ENCODE assay signal across 1 cellular context in genomic region chr1:149390173-149390926, GRCh38.
A peak's percentile ranks its signal among the peaks of the same experiment; 100 is the strongest.
TF ChIP-seq lines count a peak whose summit lies in the region.
"Not testable (repeated sequence)": the region's sequence is repeated elsewhere in the genome, so short reads cannot be mapped to it uniquely, and the experiment has no call there.

No MANE protein-coding gene starts in this region.

TF ChIP-seq in HepG2, 621 proteins besides CTCF, POLR2A, EP300 and RAD21 (continued from another document):
- TF ChIP-seq, protein P1, sequence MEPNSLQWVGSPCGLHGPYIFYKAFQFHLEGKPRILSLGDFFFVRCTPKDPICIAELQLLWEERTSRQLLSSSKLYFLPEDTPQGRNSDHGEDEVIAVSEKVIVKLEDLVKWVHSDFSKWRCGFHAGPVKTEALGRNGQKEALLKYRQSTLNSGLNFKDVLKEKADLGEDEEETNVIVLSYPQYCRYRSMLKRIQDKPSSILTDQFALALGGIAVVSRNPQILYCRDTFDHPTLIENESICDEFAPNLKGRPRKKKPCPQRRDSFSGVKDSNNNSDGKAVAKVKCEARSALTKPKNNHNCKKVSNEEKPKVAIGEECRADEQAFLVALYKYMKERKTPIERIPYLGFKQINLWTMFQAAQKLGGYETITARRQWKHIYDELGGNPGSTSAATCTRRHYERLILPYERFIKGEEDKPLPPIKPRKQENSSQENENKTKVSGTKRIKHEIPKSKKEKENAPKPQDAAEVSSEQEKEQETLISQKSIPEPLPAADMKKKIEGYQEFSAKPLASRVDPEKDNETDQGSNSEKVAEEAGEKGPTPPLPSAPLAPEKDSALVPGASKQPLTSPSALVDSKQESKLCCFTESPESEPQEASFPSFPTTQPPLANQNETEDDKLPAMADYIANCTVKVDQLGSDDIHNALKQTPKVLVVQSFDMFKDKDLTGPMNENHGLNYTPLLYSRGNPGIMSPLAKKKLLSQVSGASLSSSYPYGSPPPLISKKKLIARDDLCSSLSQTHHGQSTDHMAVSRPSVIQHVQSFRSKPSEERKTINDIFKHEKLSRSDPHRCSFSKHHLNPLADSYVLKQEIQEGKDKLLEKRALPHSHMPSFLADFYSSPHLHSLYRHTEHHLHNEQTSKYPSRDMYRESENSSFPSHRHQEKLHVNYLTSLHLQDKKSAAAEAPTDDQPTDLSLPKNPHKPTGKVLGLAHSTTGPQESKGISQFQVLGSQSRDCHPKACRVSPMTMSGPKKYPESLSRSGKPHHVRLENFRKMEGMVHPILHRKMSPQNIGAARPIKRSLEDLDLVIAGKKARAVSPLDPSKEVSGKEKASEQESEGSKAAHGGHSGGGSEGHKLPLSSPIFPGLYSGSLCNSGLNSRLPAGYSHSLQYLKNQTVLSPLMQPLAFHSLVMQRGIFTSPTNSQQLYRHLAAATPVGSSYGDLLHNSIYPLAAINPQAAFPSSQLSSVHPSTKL (CRISPR knock-in tag; IDR thresholded peaks at IDR 0.05) = peak; percentile 52; the same call in 1 of the 2 replicates
- TF ChIP-seq ZFX (CRISPR knock-in tag; IDR thresholded peaks at IDR 0.05; ENCODE audit: low read depth) (peak; percentile 41; the same call in 1 of the 2 replicates), CHD2 (IDR thresholded peaks at IDR 0.05; ENCODE audit: low read depth, low read length) (peak; percentile 64; the same call in 1 of the 2 replicates), MAZ (CRISPR knock-in tag; IDR thresholded peaks at IDR 0.05; ENCODE audit: low read depth) (0 out of 2 replicates have a peak, but pooled peaks have one; percentile 29), PHF21A (CRISPR knock-in tag; IDR thresholded peaks at IDR 0.05) (peak; percentile 45; the same call in 1 of the 2 replicates), SAP130 (CRISPR knock-in tag; IDR thresholded peaks at IDR 0.05; ENCODE audit: low read depth) (peak; percentile 31; the same call in 1 of the 2 replicates), REPIN1 (CRISPR knock-in tag; IDR thresholded peaks at IDR 0.05; ENCODE audit: borderline replicate concordance, low read depth) (peak; percentile 32; the same call in 1 of the 2 replicates)
- TF ChIP-seq, protein P2, sequence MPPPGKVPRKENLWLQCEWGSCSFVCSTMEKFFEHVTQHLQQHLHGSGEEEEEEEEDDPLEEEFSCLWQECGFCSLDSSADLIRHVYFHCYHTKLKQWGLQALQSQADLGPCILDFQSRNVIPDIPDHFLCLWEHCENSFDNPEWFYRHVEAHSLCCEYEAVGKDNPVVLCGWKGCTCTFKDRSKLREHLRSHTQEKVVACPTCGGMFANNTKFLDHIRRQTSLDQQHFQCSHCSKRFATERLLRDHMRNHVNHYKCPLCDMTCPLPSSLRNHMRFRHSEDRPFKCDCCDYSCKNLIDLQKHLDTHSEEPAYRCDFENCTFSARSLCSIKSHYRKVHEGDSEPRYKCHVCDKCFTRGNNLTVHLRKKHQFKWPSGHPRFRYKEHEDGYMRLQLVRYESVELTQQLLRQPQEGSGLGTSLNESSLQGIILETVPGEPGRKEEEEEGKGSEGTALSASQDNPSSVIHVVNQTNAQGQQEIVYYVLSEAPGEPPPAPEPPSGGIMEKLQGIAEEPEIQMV (CRISPR knock-in tag; IDR thresholded peaks at IDR 0.05; ENCODE audit: low read depth) = 0 out of 2 replicates have a peak, but pooled peaks have one; percentile 28
- not testable (repeated sequence) for TF ChIP-seq MAZ (IDR thresholded peaks at IDR 0.05; ENCODE audit: borderline replicate concordance, low read depth, low read length)
